Comparison of ENCODE assay signal across 28 cellular contexts in genomic region chr13:106122234-106122633, GRCh38.
"Had no signal": no experiment of that assay in that cellular context is flagged by ENCODE, and none has a peak within 500 bp of the region (broad histone marks: within the 10 kb centered on the region; RNA-seq: fewer than 3 reads in every experiment).

No MANE protein-coding gene starts in this region.

- DNase-seq: activated CD4-positive, alpha-beta memory T cell treated with anti-CD3 and anti-CD28 coated beads, Interleukin-2, amount 10 ng/mL, durations not matched to agents 7 days and 5 days; activated CD4-positive, alpha-beta T cell treated with anti-CD3 and anti-CD28 coated beads for 36 hours; activated CD4-positive, alpha-beta T cell treated with anti-CD3 and anti-CD28 coated beads, Interleukin-2, amount 10 ng/mL, durations not matched to agents 24 days and 14 days; activated CD4-positive, CD25-positive, alpha-beta regulatory T cell; activated CD4-positive, CD25-positive, alpha-beta regulatory T cell treated with anti-CD3 and anti-CD28 coated beads, Interleukin-2, amount 50 U/mL, for 72 hours; activated CD8-positive, alpha-beta memory T cell treated with anti-CD3 and anti-CD28 coated beads, Interleukin-2, amount 50 U/mL, for 48 hours; activated gamma-delta T cell; activated naive CD4-positive, alpha-beta T cell; activated naive CD4-positive, alpha-beta T cell treated with anti-CD3 and anti-CD28 coated beads, Interleukin-2, amount 10 ng/mL, durations not matched to agents 7 days and 5 days; activated naive CD8-positive, alpha-beta T cell treated with anti-CD3 and anti-CD28 coated beads, Interleukin-2, amount 10 ng/mL, durations not matched to agents 7 days and 5 days; activated T-cell treated with anti-CD3 and anti-CD28 coated beads for 4 hours; activated T-cell treated with anti-CD3 and anti-CD28 coated beads, Interleukin-2, amount 50 U/mL, for 24 hours; activated T-cell treated with anti-CD3 and anti-CD28 coated beads, Interleukin-2, amount 50 U/mL, for 72 hours; central memory CD4-positive, alpha-beta T cell; cerebellar nuclear complex; colonic mucosa; effector memory CD4-positive, alpha-beta T cell; endodermal cell; foreskin fibroblast; gastrocnemius medialis; glutamatergic neuron; heart left ventricle; T-helper 2 cell had no signal

- H3K4me3 ChIP-seq: ascending aorta, breast epithelium, cardiac muscle cell, colonic mucosa, gastrocnemius medialis, heart left ventricle had no signal

- H3K27me3 ChIP-seq: ascending aorta, breast epithelium, cardiac muscle cell, colonic mucosa, gastrocnemius medialis, heart left ventricle had no signal

- ATAC-seq: activated CD4-positive, alpha-beta T cell treated with anti-CD3 and anti-CD28 coated beads for 36 hours; activated naive CD4-positive, alpha-beta T cell treated with anti-CD3 and anti-CD28 coated beads, Interleukin-2, amount 50 U/mL, for 72 hours; activated T-cell treated with anti-CD3 and anti-CD28 coated beads, Interleukin-2, amount 50 U/mL, for 72 hours; esophagus mucosa; gastrocnemius medialis; heart left ventricle had no signal

- H3K9me3 ChIP-seq: ascending aorta, breast epithelium, colonic mucosa, gastrocnemius medialis, heart left ventricle had no signal

- H3K27ac ChIP-seq: ascending aorta, breast epithelium, cardiac muscle cell, colonic mucosa, gastrocnemius medialis, heart left ventricle had no signal

- H3K4me1 ChIP-seq: ascending aorta, breast epithelium, colonic mucosa, gastrocnemius medialis had no signal

- H3K36me3 ChIP-seq: ascending aorta, breast epithelium, cardiac muscle cell, colonic mucosa, gastrocnemius medialis, heart left ventricle had no signal
